ENCODE assay signal across 11 cellular contexts in genomic region chr2:142973822-142974207, GRCh38.
A peak's percentile ranks its signal among the peaks of the same experiment; 100 is the strongest.
DNase-seq lines count a peak whose midpoint lies in the region; ATAC-seq and TF ChIP-seq lines count a peak whose summit lies in the region.
"Had no signal": no experiment of that assay in that cellular context is flagged by ENCODE, and none has a peak within 500 bp of the region (broad histone marks: within the 10 kb centered on the region; RNA-seq: fewer than 3 reads in every experiment).

No MANE protein-coding gene starts in this region.

- H3K9me2 ChIP-seq in HCT116 (ENCODE audit: insufficient read depth) (no peaks in the 10 kb centered on the region), PC-9 (ENCODE audit: insufficient read depth) (no peaks in the 10 kb centered on the region)

- H3K9me3 Mint-ChIP-seq in activated CD4-positive, alpha-beta memory T cell treated with anti-CD3 and anti-CD28 coated beads, Interleukin-2, amount 10 ng/mL, durations not matched to agents 7 days and 5 days, result no peaks in the 10 kb centered on the region

- no peaks in the 10 kb centered on the region for H3K36me3 Mint-ChIP-seq in activated CD4-positive, alpha-beta memory T cell treated with anti-CD3 and anti-CD28 coated beads, Interleukin-2, amount 10 ng/mL, durations not matched to agents 7 days and 5 days (ENCODE audit: low read depth)

- no peak for ATAC-seq in HCT116
- no peak for ATAC-seq in omental fat pad (ENCODE audit: low FRiP score)
- ATAC-seq: activated CD4-positive, CD25-positive, alpha-beta regulatory T cell treated with anti-CD3 and anti-CD28 coated beads, Interleukin-2, amount 50 U/mL, for 24 hours had no signal

- BruUV-seq in HCT116 (replicated peaks; lab: Mats Ljungman, UMichigan) (no TSS peak), PC-9 (replicated peaks; lab: Mats Ljungman, UMichigan) (TSS peak; percentile 75)

- H3K4me2 ChIP-seq in HCT116 (ENCODE audit: low read length) (peak overlapping the region; percentile 8; the same call in 1 of the 2 replicates), PC-9 (peak overlapping the region; percentile 84)

- no peak for TF ChIP-seq RAD21 in HCT116 (IDR thresholded peaks at IDR 0.05; ENCODE audit: low read depth)

- intact Hi-C loops in HCT116 (cut with micrococcal nuclease) (no loop called here), PC-9 (cut with micrococcal nuclease; ENCODE audit: unreplicated experiment) (loop anchor here (1.0 kb wide), 2 partner anchors 71 to 100 kb away; no protein-coding TSS in a partner anchor)

- CTCF ChIA-PET in HCT116 (lab: Charles Lee), result no interaction called here
- CTCF ChIA-PET in PC-9 (lab: Charles Lee), result no interaction called here
- CTCF ChIA-PET in activated CD4-positive, alpha-beta memory T cell treated with anti-CD3 and anti-CD28 coated beads, Interleukin-2, amount 10 ng/mL, durations not matched to agents 7 days and 5 days (lab: Charles Lee), result interaction anchor here (1.4 to 2.4 kb wide), 2 partner anchors 14 to 16 kb away, joined by 3 to 10 read pairs; no protein-coding TSS in a partner anchor

- H3K9ac ChIP-seq in HCT116 (ENCODE audit: low read length), result no peak overlapping the region

- no peak overlapping the region for H3K4me3 Mint-ChIP-seq in activated CD4-positive, alpha-beta memory T cell treated with anti-CD3 and anti-CD28 coated beads, Interleukin-2, amount 10 ng/mL, durations not matched to agents 7 days and 5 days

- H3K9me3 ChIP-seq in HCT116 (ENCODE audit: control insufficient read depth in 1 of 2, insufficient read depth in 1 of 2, low read depth in 1 of 2, low read length in 2 of 2) (no peaks in the 10 kb centered on the region), PC-9 (ENCODE audit: insufficient read depth, low read depth) (peaks cover 31% of the 10 kb centered on the region; the same call in 1 of the 2 replicates), Peyer's patch (no peaks in the 10 kb centered on the region)
- H3K9me3 ChIP-seq: right lobe of liver, SJSA1, thoracic aorta had no signal

- H3K4me3 ChIP-seq in HCT116 (replicated peaks in 1 of 2; ENCODE audit: low read depth in 1 of 2, low read length in 2 of 2) (no peak overlapping the region), PC-9 (peak overlapping the region; percentile 46), fibroblast of the aortic adventitia (ENCODE audit: low read depth, low read length) (no peak overlapping the region), Peyer's patch (no peak overlapping the region)
- H3K4me3 ChIP-seq: right lobe of liver, SJSA1, thoracic aorta had no signal

- TF ChIP-seq POLR2A in HCT116 (IDR thresholded peaks at IDR 0.05; ENCODE audit: borderline replicate concordance, extremely low read depth, insufficient read depth, insufficient read length) (no peak), Peyer's patch (IDR thresholded peaks at IDR 0.05) (no peak)

- no peaks in the 10 kb centered on the region for H3K79me2 ChIP-seq in HCT116 (ENCODE audit: insufficient read depth, low read length)
- no peaks in the 10 kb centered on the region for H3K79me2 ChIP-seq in PC-9 (ENCODE audit: low read depth)

- no peak for DNase-seq in HCT116 (ENCODE audit: low read depth, low spot score)
- peak in 1 of 2 experiments; percentile 33 for DNase-seq in PC-9
- peak; percentile 5 for DNase-seq in fibroblast of the aortic adventitia (ENCODE audit: low read depth)
- no peak for DNase-seq in NCI-H2081 treated with DMSO at 0.1 percent for 48 hours (lab: John Stamatoyannopoulos, UW)
- no peak for DNase-seq in omental fat pad (ENCODE audit: low spot score)
- no peak for DNase-seq in Peyer's patch
- no peak for DNase-seq in activated CD4-positive, alpha-beta memory T cell treated with anti-CD3 and anti-CD28 coated beads, Interleukin-2, amount 10 ng/mL, durations not matched to agents 7 days and 5 days
- DNase-seq: right lobe of liver had no signal

- H3K27ac ChIP-seq in HCT116 (ENCODE audit: low read depth, low read length) (no peak overlapping the region), PC-9 (peak overlapping the region; percentile 99), Peyer's patch (no peak overlapping the region)
- H3K27ac ChIP-seq: right lobe of liver, SJSA1, thoracic aorta had no signal

- peaks cover 0 to 9% of the 10 kb centered on the region in 2 experiments; a peak in 2 of 4 replicates for H3K4me1 ChIP-seq in HCT116 (ENCODE audit: control insufficient read depth in 1 of 2, insufficient read depth in 2 of 2, low read length in 2 of 2)
- peaks cover 46% of the 10 kb centered on the region for H3K4me1 ChIP-seq in PC-9 (replicated peaks; ENCODE audit: insufficient read depth)
- no peaks in the 10 kb centered on the region for H3K4me1 ChIP-seq in Peyer's patch
- H3K4me1 ChIP-seq: right lobe of liver had no signal

- RAD21 ChIA-PET in HCT116 (lab: Charles Lee; ENCODE audit: low non-redundant PET in 1 of 2, low total read pairs in 2 of 2, uncharacterized antibody in 2 of 2, unreplicated experiment in 2 of 2), result no interaction called here

- H3K36me3 ChIP-seq in HCT116 (ENCODE audit: control insufficient read depth in 1 of 2, insufficient read depth in 2 of 2, low read length in 2 of 2), result no peaks in the 10 kb centered on the region
- H3K36me3 ChIP-seq in PC-9 (ENCODE audit: low read depth), result peaks cover 4% of the 10 kb centered on the region
- no peaks in the 10 kb centered on the region for H3K36me3 ChIP-seq in Peyer's patch
- H3K36me3 ChIP-seq: right lobe of liver, SJSA1, thoracic aorta had no signal

- no peak overlapping the region for H3K27ac Mint-ChIP-seq in activated CD4-positive, alpha-beta memory T cell treated with anti-CD3 and anti-CD28 coated beads, Interleukin-2, amount 10 ng/mL, durations not matched to agents 7 days and 5 days

- POLR2A ChIA-PET in HCT116 (lab: Charles Lee) (no interaction called here), PC-9 (lab: Charles Lee; ENCODE audit: unreplicated experiment) (interaction anchor here (0.6 to 1.2 kb wide), 4 partner anchors 29 to 586 kb away, joined by 3 to 15 read pairs (median 4); no protein-coding TSS in a partner anchor)
- POLR2A ChIA-PET in activated CD4-positive, alpha-beta memory T cell treated with anti-CD3 and anti-CD28 coated beads, Interleukin-2, amount 10 ng/mL, durations not matched to agents 7 days and 5 days (lab: Charles Lee), result no interaction called here

- peaks cover 1% of the 10 kb centered on the region for H3K27me3 Mint-ChIP-seq in activated CD4-positive, alpha-beta memory T cell treated with anti-CD3 and anti-CD28 coated beads, Interleukin-2, amount 10 ng/mL, durations not matched to agents 7 days and 5 days

- TF ChIP-seq CTCF in HCT116 (IDR thresholded peaks at IDR 0.05 in 2 of 3, conservative IDR thresholded peaks at IDR 0.05 in 1 of 3; ENCODE audit: borderline replicate concordance in 1 of 3, insufficient read depth in 1 of 3, low read depth in 2 of 3, low read length in 2 of 3), result no peak
- no peak for TF ChIP-seq CTCF in PC-9 (conservative IDR thresholded peaks at IDR 0.05)
- TF ChIP-seq CTCF in fibroblast of the aortic adventitia (IDR thresholded peaks at IDR 0.05; ENCODE audit: insufficient read depth, low read length), result no peak
- no peak for TF ChIP-seq CTCF in omental fat pad (IDR thresholded peaks at IDR 0.05)
- TF ChIP-seq CTCF in Peyer's patch (IDR thresholded peaks at IDR 0.05), result no peak

- H4K20me1 ChIP-seq in HCT116 (ENCODE audit: insufficient read depth), result no peaks in the 10 kb centered on the region
- H4K20me1 ChIP-seq in PC-9 (ENCODE audit: insufficient read depth), result no peaks in the 10 kb centered on the region

- H3K27me3 ChIP-seq in HCT116 (ENCODE audit: insufficient read depth, low read length), result no peaks in the 10 kb centered on the region
- no peaks in the 10 kb centered on the region for H3K27me3 ChIP-seq in PC-9 (ENCODE audit: insufficient read depth, low read depth)
- H3K27me3 ChIP-seq in Peyer's patch, result no peaks in the 10 kb centered on the region
- H3K27me3 ChIP-seq: right lobe of liver, SJSA1 had no signal

- no peaks in the 10 kb centered on the region for H3K4me1 Mint-ChIP-seq in activated CD4-positive, alpha-beta memory T cell treated with anti-CD3 and anti-CD28 coated beads, Interleukin-2, amount 10 ng/mL, durations not matched to agents 7 days and 5 days

- peaks cover 28% of the 10 kb centered on the region for H3F3A ChIP-seq in PC-9 (ENCODE audit: insufficient read depth, low read depth)

- no peak overlapping the region for H2AFZ ChIP-seq in HCT116 (ENCODE audit: low read depth, low read length, poor library complexity, severe bottlenecking)
- peak overlapping the region; percentile 70; the same call in 1 of the 2 replicates for H2AFZ ChIP-seq in PC-9

TF ChIP-seq in HCT116, 20 proteins besides CTCF, POLR2A, EP300 and RAD21:
- TF ChIP-seq EZH2phosphoT487 (IDR thresholded peaks at IDR 0.05; ENCODE audit: borderline replicate concordance), result no peak
- no peak for TF ChIP-seq POLR2AphosphoS5 (IDR thresholded peaks at IDR 0.05; ENCODE audit: low read depth, low read length)
TF ChIP-seq in HCT116: peak in this region for 0.
